In genomic region chr1:92476071-92476607, GRCh38 we compare ENCODE assay signal across 7 cellular contexts. TPM values are rescaled to one million over a fixed set of nuclear protein-coding genes. Genes with fewer than 3 reads are reported as not detected.
DNase-seq lines count a peak whose midpoint lies in the region; ATAC-seq and TF ChIP-seq lines count a peak whose summit lies in the region.

No MANE protein-coding gene starts in this region.

- peaks cover 67% of the 10 kb centered on the region for H3K4me1 Mint-ChIP-seq in stimulated activated effector memory CD8-positive, alpha-beta T cell treated with anti-CD3 and anti-CD28 coated beads, Interleukin-12 subunit alpha, Interleukin-12 subunit beta, amount 100 ng/mL, for 72 hours
- H3K4me1 Mint-ChIP-seq in type B pancreatic cell (ENCODE audit: unreplicated experiment), result peaks cover 2% of the 10 kb centered on the region

- H3K27me3 Mint-ChIP-seq in type B pancreatic cell, result peaks cover 93% of the 10 kb centered on the region

- peak; percentile 91 for DNase-seq in NCI-H510A treated with DMSO at 0.1 percent for 48 hours (lab: John Stamatoyannopoulos, UW)
- peak; percentile 37 for DNase-seq in activated naive CD4-positive, alpha-beta T cell treated with Interleukin-2 at 50 U/mL for 16 hours
- peak in 1 of 2 donors; percentile 74 for DNase-seq in stimulated activated effector memory CD8-positive, alpha-beta T cell treated with anti-CD3 and anti-CD28 coated beads, Interleukin-12 subunit alpha, Interleukin-12 subunit beta, amount 100 ng/mL, for 72 hours (ENCODE audit: low spot score in 2 of 2)
- DNase-seq in type B pancreatic cell (ENCODE audit: extremely low spot score, unreplicated experiment), result no peak
- no peak for DNase-seq in HUDEP-2 (lab: John Stamatoyannopoulos, UW; ENCODE audit: unreplicated experiment in 76 of 76)
- no peak for DNase-seq in middle frontal gyrus (ENCODE audit: extremely low spot score, low spot score)

- ATAC-seq in GM21423 (IDR thresholded peaks at IDR 0.05; ENCODE audit: unreplicated experiment), result peak; percentile 53
- peak; percentile 40 for ATAC-seq in stimulated activated effector memory CD8-positive, alpha-beta T cell treated with anti-CD3 and anti-CD28 coated beads, Interleukin-12 subunit alpha, Interleukin-12 subunit beta, amount 100 ng/mL, for 72 hours

- peak overlapping the region; percentile 55 for H3K27ac Mint-ChIP-seq in stimulated activated effector memory CD8-positive, alpha-beta T cell treated with anti-CD3 and anti-CD28 coated beads, Interleukin-12 subunit alpha, Interleukin-12 subunit beta, amount 100 ng/mL, for 72 hours
- H3K27ac Mint-ChIP-seq in type B pancreatic cell, result no peak overlapping the region

- peaks cover 100% of the 10 kb centered on the region for H3K36me3 Mint-ChIP-seq in stimulated activated effector memory CD8-positive, alpha-beta T cell treated with anti-CD3 and anti-CD28 coated beads, Interleukin-12 subunit alpha, Interleukin-12 subunit beta, amount 100 ng/mL, for 72 hours
- no peaks in the 10 kb centered on the region for H3K36me3 Mint-ChIP-seq in type B pancreatic cell

- H3K4me3 Mint-ChIP-seq in stimulated activated effector memory CD8-positive, alpha-beta T cell treated with anti-CD3 and anti-CD28 coated beads, Interleukin-12 subunit alpha, Interleukin-12 subunit beta, amount 100 ng/mL, for 72 hours, result peak overlapping the region; percentile 34
- no peak overlapping the region for H3K4me3 Mint-ChIP-seq in type B pancreatic cell

- H3K9me3 Mint-ChIP-seq in stimulated activated effector memory CD8-positive, alpha-beta T cell treated with anti-CD3 and anti-CD28 coated beads, Interleukin-12 subunit alpha, Interleukin-12 subunit beta, amount 100 ng/mL, for 72 hours, result no peaks in the 10 kb centered on the region
- no peaks in the 10 kb centered on the region for H3K9me3 Mint-ChIP-seq in type B pancreatic cell

- TF ChIP-seq CTCF in type B pancreatic cell (conservative IDR thresholded peaks at IDR 0.05), result no peak

RNA-seq across cellular contexts. Expression of gene GFI1, which starts 10.6 kb away (rescaled TPM):
- total RNA-seq in type B pancreatic cell (ENCODE audit: low replicate concordance), result 0.10 and 0.17 TPM in 2 replicates

Comparison
In these comparisons a context has a peak if more than half of its experiments do, and no peak if none do; other contexts are left out.
1. DNase-seq: peak in NCI-H510A treated with DMSO at 0.1 percent for 48 hours (single experiment) and activated naive CD4-positive, alpha-beta T cell treated with Interleukin-2 at 50 U/mL for 16 hours (single experiment); none in type B pancreatic cell (single experiment), HUDEP-2 (0 of 76) and middle frontal gyrus (single experiment).